Comparison of ENCODE assay signal across 25 cellular contexts in the genomic region with DNA sequence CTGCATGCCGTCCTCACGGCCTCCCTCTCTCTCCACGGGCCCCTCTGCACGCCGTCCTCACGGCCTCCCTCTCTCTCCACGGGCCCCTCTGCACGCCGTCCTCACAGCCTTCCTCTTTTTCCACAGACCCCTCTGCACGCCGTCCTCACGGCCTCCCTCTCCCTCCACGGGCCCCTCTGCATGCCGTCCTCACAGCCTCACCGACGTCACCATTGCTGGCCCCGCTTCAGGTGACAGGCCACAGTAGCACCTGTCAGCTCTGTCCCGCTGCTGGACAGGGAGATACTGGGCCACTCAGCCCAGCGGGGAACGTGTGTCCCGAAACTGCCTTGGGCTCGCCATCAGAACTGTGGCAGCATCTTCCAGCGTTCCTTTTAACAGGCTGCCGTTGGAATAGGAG.
"Had no signal": no experiment of that assay in that cellular context is flagged by ENCODE, and none has a peak within 500 bp of the region (broad histone marks: within the 10 kb centered on the region; RNA-seq: fewer than 3 reads in every experiment).

No MANE protein-coding gene starts in this region.

- DNase-seq: activated CD4-positive, alpha-beta T cell treated with anti-CD3 and anti-CD28 coated beads, Interleukin-2, amount 50 U/mL, for 1 hour; activated CD4-positive, CD25-positive, alpha-beta regulatory T cell; activated CD8-positive, alpha-beta memory T cell treated with anti-CD3 and anti-CD28 coated beads, Interleukin-2, amount 50 U/mL, for 4 hours; activated CD8-positive, alpha-beta T cell treated with anti-CD3 and anti-CD28 coated beads for 36 hours; activated gamma-delta T cell treated with Interleukin-2 at 50 U/mL for 16 hours; activated naive CD4-positive, alpha-beta T cell treated with anti-CD3 and anti-CD28 coated beads, Interleukin-2, amount 10 ng/mL, durations not matched to agents 7 days and 5 days; activated naive CD8-positive, alpha-beta T cell treated with anti-CD3 and anti-CD28 coated beads for 36 hours; activated T-cell treated with anti-CD3 and anti-CD28 coated beads, Interleukin-2, amount 50 U/mL, for 72 hours; KG1; NCI-H1048; NCI-H146; NCI-H187 treated with DMSO at 0.1 percent for 48 hours; NCI-H2081 treated with DMSO at 0.1 percent for 48 hours; NCI-H2171; NCI-H2227 treated with DMSO at 0.1 percent for 48 hours; NCI-H526 treated with DMSO at 0.1 percent for 48 hours; NCI-H82; T-cell; T-helper 2 cell had no signal

- H3K27ac ChIP-seq: breast epithelium, SK-N-MC, VCaP had no signal

- H3K36me3 Mint-ChIP-seq: activated naive CD4-positive, alpha-beta T cell treated with anti-CD3 and anti-CD28 coated beads, Interleukin-2, amount 10 ng/mL, durations not matched to agents 7 days and 5 days; activated naive CD8-positive, alpha-beta T cell treated with anti-CD3 and anti-CD28 coated beads for 36 hours; IgD-negative memory B cell had no signal

- H3K36me3 ChIP-seq: breast epithelium had no signal

- H3K27ac Mint-ChIP-seq: activated CD8-positive, alpha-beta T cell treated with anti-CD3 and anti-CD28 coated beads for 36 hours; activated naive CD4-positive, alpha-beta T cell treated with anti-CD3 and anti-CD28 coated beads, Interleukin-2, amount 10 ng/mL, durations not matched to agents 7 days and 5 days; activated naive CD8-positive, alpha-beta T cell treated with anti-CD3 and anti-CD28 coated beads for 36 hours; activated T-cell treated with anti-CD3 and anti-CD28 coated beads, Interleukin-2, amount 50 U/mL, for 72 hours; activated T-helper 2 cell treated with anti-CD3 and anti-CD28 coated beads, Interferon-gamma antibody, Interleukin-2, Interleukin-4, amounts not matched to agents 10 μg/mL and 5 μg/mL and 100 μg/mL, durations not matched to agents 14 hours and 24 hours and 36 hours; IgD-negative memory B cell; T-cell had no signal

- H3K4me1 Mint-ChIP-seq: activated naive CD8-positive, alpha-beta T cell treated with anti-CD3 and anti-CD28 coated beads for 36 hours had no signal

- H3K9me3 ChIP-seq: breast epithelium had no signal

- H3K27me3 Mint-ChIP-seq: activated naive CD4-positive, alpha-beta T cell treated with anti-CD3 and anti-CD28 coated beads, Interleukin-2, amount 10 ng/mL, durations not matched to agents 7 days and 5 days; activated naive CD8-positive, alpha-beta T cell treated with anti-CD3 and anti-CD28 coated beads for 36 hours; IgD-negative memory B cell; T-cell had no signal

- H3K4me3 ChIP-seq: breast epithelium, SK-N-MC had no signal

- H3K4me3 Mint-ChIP-seq: activated CD8-positive, alpha-beta T cell treated with anti-CD3 and anti-CD28 coated beads for 36 hours; activated naive CD4-positive, alpha-beta T cell treated with anti-CD3 and anti-CD28 coated beads, Interleukin-2, amount 10 ng/mL, durations not matched to agents 7 days and 5 days; activated naive CD8-positive, alpha-beta T cell treated with anti-CD3 and anti-CD28 coated beads for 36 hours; activated T-cell treated with anti-CD3 and anti-CD28 coated beads, Interleukin-2, amount 50 U/mL, for 72 hours; IgD-negative memory B cell; T-cell had no signal

- H3K9me3 Mint-ChIP-seq: activated CD8-positive, alpha-beta T cell treated with anti-CD3 and anti-CD28 coated beads for 36 hours; activated naive CD4-positive, alpha-beta T cell treated with anti-CD3 and anti-CD28 coated beads, Interleukin-2, amount 10 ng/mL, durations not matched to agents 7 days and 5 days; activated naive CD8-positive, alpha-beta T cell treated with anti-CD3 and anti-CD28 coated beads for 36 hours; activated T-cell treated with anti-CD3 and anti-CD28 coated beads, Interleukin-2, amount 50 U/mL, for 72 hours; activated T-helper 2 cell treated with anti-CD3 and anti-CD28 coated beads, Interferon-gamma antibody, Interleukin-2, Interleukin-4, amounts not matched to agents 10 μg/mL and 5 μg/mL and 100 μg/mL, durations not matched to agents 14 hours and 24 hours and 36 hours; IgD-negative memory B cell; T-cell had no signal

- ATAC-seq: activated CD8-positive, alpha-beta T cell treated with anti-CD3 and anti-CD28 coated beads for 36 hours; activated T-cell treated with anti-CD3 and anti-CD28 coated beads, Interleukin-2, amount 50 U/mL, for 72 hours; Right ventricle myocardium inferior; T-cell had no signal
